ENCODE assay signal across 7 cellular contexts in the genomic region with DNA sequence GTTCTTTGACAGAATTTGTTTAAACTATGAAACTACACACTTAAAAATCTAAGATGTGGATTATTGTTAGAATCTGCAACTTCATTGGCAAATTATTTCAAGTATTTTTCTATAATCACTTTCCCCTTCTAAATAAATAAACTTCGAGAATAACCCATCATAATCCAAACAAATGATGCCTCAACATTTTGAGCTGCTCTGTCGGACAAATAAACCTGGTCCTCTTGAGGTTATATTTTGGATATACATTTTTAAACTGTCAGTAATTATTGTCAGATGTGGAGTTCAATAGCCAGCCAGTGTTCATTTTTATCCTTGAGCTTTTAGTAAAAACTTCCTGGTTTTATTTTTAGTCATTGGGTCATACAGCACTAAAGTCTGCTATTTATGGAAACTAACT. TPM values are rescaled to one million over a fixed set of nuclear protein-coding genes. Genes with fewer than 3 reads are reported as not detected.
DNase-seq lines count a peak whose midpoint lies in the region; ATAC-seq and TF ChIP-seq lines count a peak whose summit lies in the region.
"Not testable (repeated sequence)": the region's sequence is repeated elsewhere in the genome, so short reads cannot be mapped to it uniquely, and the experiment has no call there.

No MANE protein-coding gene starts in this region.

- H3K27me3 ChIP-seq in Panc1 (ENCODE audit: control insufficient read depth, insufficient read depth, low read length); adipocyte (replicated peaks; ENCODE audit: control insufficient read depth, insufficient read depth, low read length); cardiac muscle cell; mesenchymal stem cell (ENCODE audit: control insufficient read depth in 1 of 2, insufficient read depth in 1 of 2, low read length in 2 of 2): not testable (repeated sequence)

- not testable (repeated sequence) for H2AFZ ChIP-seq in mesenchymal stem cell (ENCODE audit: low read depth, low read length)

- in situ Hi-C loops in Panc1 (cut with HindIII; ENCODE audit: low pct_unique_long_range_greater_than_20kb, low sequenced_read_pairs) = not testable (repeated sequence)

- not testable (repeated sequence) for TF ChIP-seq CTCF in Panc1 (IDR thresholded peaks at IDR 0.05); coronary artery (IDR thresholded peaks at IDR 0.05); cardiac muscle cell (IDR thresholded peaks at IDR 0.05; ENCODE audit: low read depth, low read length)

- H3K4me3 ChIP-seq in Panc1 (ENCODE audit: low read depth in 2 of 2, low read length in 2 of 2); adipocyte (ENCODE audit: low read length); coronary artery; cardiac muscle cell; mesenchymal stem cell (ENCODE audit: insufficient read depth in 1 of 2, low read depth in 1 of 2, low read length in 2 of 2): not testable (repeated sequence)

- H3K4me3 Mint-ChIP-seq in stimulated activated memory B cell treated with anti-CD40 and anti-IgM and Interleukin-4, amounts not matched to agents 10 μg/mL and 1 μg/mL and 100 μg/mL, for 72 hours = not testable (repeated sequence)

- POLR2A ChIA-PET in Panc1 (lab: Charles Lee) = not testable (repeated sequence)

- not testable (repeated sequence) for H3K79me1 ChIP-seq in mesenchymal stem cell (replicated peaks; ENCODE audit: low read length, poor library complexity, severe bottlenecking)

- H2AK5ac ChIP-seq in mesenchymal stem cell (ENCODE audit: low read length, severe bottlenecking) = not testable (repeated sequence)

- not testable (repeated sequence) for H4K8ac ChIP-seq in mesenchymal stem cell (ENCODE audit: low read length)

- intact Hi-C loops in Panc1 (cut with micrococcal nuclease; ENCODE audit: unreplicated experiment) = not testable (repeated sequence)

- H3K36me3 ChIP-seq in Panc1 (ENCODE audit: control insufficient read depth, insufficient read depth, low read length) (peaks cover 29% of the 10 kb centered on the region; the same call in 1 of the 2 replicates), adipocyte (ENCODE audit: control insufficient read depth, insufficient read depth, low read length, severe bottlenecking) (peaks cover 58% of the 10 kb centered on the region), cardiac muscle cell (peaks cover 45% of the 10 kb centered on the region), mesenchymal stem cell (ENCODE audit: control insufficient read depth in 1 of 2, insufficient read depth in 2 of 2, low read depth in 1 of 2, low read length in 2 of 2) (peaks cover 14 to 73% of the 10 kb centered on the region in 2 experiments)

- not testable (repeated sequence) for H2BK120ac ChIP-seq in mesenchymal stem cell (ENCODE audit: low read depth, low read length)

- H3K18ac ChIP-seq in mesenchymal stem cell (ENCODE audit: low read depth in 1 of 2, low read length in 2 of 2) = not testable (repeated sequence)

- not testable (repeated sequence) for ATAC-seq in Panc1; stimulated activated memory B cell treated with anti-CD40 and anti-IgM and Interleukin-4, amounts not matched to agents 10 μg/mL and 1 μg/mL and 100 μg/mL, for 72 hours

- H3K23ac ChIP-seq in mesenchymal stem cell (ENCODE audit: low read length in 2 of 2) = not testable (repeated sequence)

- H3K4me1 ChIP-seq in Panc1 (ENCODE audit: control insufficient read depth, insufficient read depth, low read length); adipocyte (ENCODE audit: control insufficient read depth, insufficient read depth, low read length); cardiac muscle cell (ENCODE audit: low read depth); mesenchymal stem cell (ENCODE audit: control insufficient read depth, insufficient read depth, low read depth, low read length): not testable (repeated sequence)

- not testable (repeated sequence) for H2BK12ac ChIP-seq in mesenchymal stem cell (ENCODE audit: low read length in 2 of 2)

- H3K27ac ChIP-seq in Panc1 (ENCODE audit: low read length); mesenchymal stem cell (ENCODE audit: low read length, poor library complexity, severe bottlenecking): not testable (repeated sequence)
- peak overlapping the region; percentile 22 to 57 for H3K27ac ChIP-seq in coronary artery
- peak overlapping the region; percentile 63 for H3K27ac ChIP-seq in cardiac muscle cell

- not testable (repeated sequence) for H2BK5ac ChIP-seq in mesenchymal stem cell (ENCODE audit: low read depth, low read length, poor library complexity, severe bottlenecking)

- H3K4me2 ChIP-seq in mesenchymal stem cell (ENCODE audit: low read length, poor library complexity, severe bottlenecking) = not testable (repeated sequence)

- peak overlapping the region; percentile 46 for H3K27ac Mint-ChIP-seq in stimulated activated memory B cell treated with anti-CD40 and anti-IgM and Interleukin-4, amounts not matched to agents 10 μg/mL and 1 μg/mL and 100 μg/mL, for 72 hours

- H3K36me3 Mint-ChIP-seq in stimulated activated memory B cell treated with anti-CD40 and anti-IgM and Interleukin-4, amounts not matched to agents 10 μg/mL and 1 μg/mL and 100 μg/mL, for 72 hours = peaks cover 52% of the 10 kb centered on the region

- H3K4ac ChIP-seq in mesenchymal stem cell (ENCODE audit: low read depth in 1 of 2, low read length in 2 of 2) = not testable (repeated sequence)

- peak; percentile 41 for DNase-seq in EH (ENCODE audit: low read depth)
- DNase-seq in Panc1 (ENCODE audit: low read depth, low spot score); coronary artery (ENCODE audit: low spot score); cardiac muscle cell (ENCODE audit: low read depth in 1 of 2, low spot score in 1 of 2); mesenchymal stem cell: not testable (repeated sequence)
- DNase-seq in adipocyte (ENCODE audit: low read depth) = peak; percentile 36

- TSS peak; percentile 24 for BruUV-seq in Panc1 (replicated peaks; lab: Mats Ljungman, UMichigan)

- not testable (repeated sequence) for H2BK15ac ChIP-seq in mesenchymal stem cell (ENCODE audit: low read depth, poor library complexity, severe bottlenecking)

- not testable (repeated sequence) for H3K27me3 Mint-ChIP-seq in stimulated activated memory B cell treated with anti-CD40 and anti-IgM and Interleukin-4, amounts not matched to agents 10 μg/mL and 1 μg/mL and 100 μg/mL, for 72 hours

- not testable (repeated sequence) for H4K91ac ChIP-seq in mesenchymal stem cell (ENCODE audit: low read length)

- H3K9ac ChIP-seq in adipocyte (ENCODE audit: low read length) = not testable (repeated sequence)
- peak overlapping the region; percentile 28 for H3K9ac ChIP-seq in mesenchymal stem cell (ENCODE audit: low read length)

- CTCF ChIA-PET in Panc1 (lab: Charles Lee) = not testable (repeated sequence)

- no CpG with 5 or more reads among the region's 2 CpGs for WGBS in mesenchymal stem cell

- H3K4me1 Mint-ChIP-seq in stimulated activated memory B cell treated with anti-CD40 and anti-IgM and Interleukin-4, amounts not matched to agents 10 μg/mL and 1 μg/mL and 100 μg/mL, for 72 hours = peaks cover 40% of the 10 kb centered on the region

- H3K9me3 ChIP-seq in Panc1 (ENCODE audit: control insufficient read depth, insufficient read depth, low read depth, low read length); adipocyte (ENCODE audit: control insufficient read depth, low read length); cardiac muscle cell (ENCODE audit: low read depth); mesenchymal stem cell (ENCODE audit: control insufficient read depth, low read length): not testable (repeated sequence)

- H3K14ac ChIP-seq in mesenchymal stem cell (ENCODE audit: low read length in 2 of 2) = not testable (repeated sequence)

- not testable (repeated sequence) for H3K9me3 Mint-ChIP-seq in stimulated activated memory B cell treated with anti-CD40 and anti-IgM and Interleukin-4, amounts not matched to agents 10 μg/mL and 1 μg/mL and 100 μg/mL, for 72 hours

RNA-seq across cellular contexts. Expression of gene MAPK1IP1L, which starts 13.4 kb away (rescaled TPM):
- total RNA-seq in Panc1 (2021; ENCODE audit: unreplicated experiment) (79.4 TPM), cardiac muscle cell (79.6 and 83.5 TPM in 2 replicates)
- polyA plus RNA-seq in Panc1 (2012; ENCODE audit: insufficient read length) = 72.0 TPM
- 97.7 and 104 TPM in 2 replicates for polyA plus RNA-seq in cardiac muscle cell
- polyA plus RNA-seq in mesenchymal stem cell (2013, experiment 1 of 2) = 123 TPM
- polyA plus RNA-seq in mesenchymal stem cell (2013, experiment 2 of 2) = 118 TPM

RNA-seq across cellular contexts. Expression of gene SOCS4, which starts 37.9 kb away (rescaled TPM):
- total RNA-seq in Panc1 (2021; ENCODE audit: unreplicated experiment) (19.9 TPM), cardiac muscle cell (6.0 and 8.5 TPM in 2 replicates)
- polyA plus RNA-seq in Panc1 (2012; ENCODE audit: insufficient read length) = 11.6 TPM
- 6.5 and 8.4 TPM in 2 replicates for polyA plus RNA-seq in cardiac muscle cell
- polyA plus RNA-seq in mesenchymal stem cell (2013, experiment 1 of 2) = 11.3 TPM
- 11.8 TPM for polyA plus RNA-seq in mesenchymal stem cell (2013, experiment 2 of 2)

RNA-seq across cellular contexts. Expression of gene WDHD1, which starts 38.0 kb away (rescaled TPM):
- 21.7 TPM for total RNA-seq in Panc1 (2021; ENCODE audit: unreplicated experiment)
- 4.9 TPM for polyA plus RNA-seq in Panc1 (2012; ENCODE audit: insufficient read length)
- 4.9 and 5.4 TPM in 2 replicates for total RNA-seq in cardiac muscle cell
- polyA plus RNA-seq in cardiac muscle cell = 7.4 and 8.4 TPM in 2 replicates
- polyA plus RNA-seq in mesenchymal stem cell (2013, experiment 1 of 2) = 3.3 TPM
- 2.8 TPM for polyA plus RNA-seq in mesenchymal stem cell (2013, experiment 2 of 2)
